ENCODE assay signal across 11 cellular contexts in the genomic region with DNA sequence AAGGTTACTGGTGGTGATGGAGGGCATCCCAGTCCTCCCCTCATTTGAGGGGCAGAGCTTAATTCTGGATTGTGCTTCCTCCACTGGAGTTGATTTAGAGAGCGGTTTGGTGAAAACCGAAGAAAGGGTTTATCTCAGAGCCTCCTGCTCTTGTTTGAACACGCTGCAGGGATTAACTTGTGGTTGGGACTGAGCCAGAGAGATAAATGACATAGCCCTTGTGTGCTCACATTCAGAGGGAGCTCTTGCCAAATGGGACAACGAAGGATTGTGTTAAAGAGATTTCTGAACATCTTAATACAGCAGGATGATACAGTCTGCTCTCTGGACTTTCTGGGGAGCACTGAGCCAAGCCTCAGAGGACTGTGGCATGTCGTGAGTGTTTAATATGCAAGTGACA.
DNase-seq lines count a peak whose midpoint lies in the region; ATAC-seq and TF ChIP-seq lines count a peak whose summit lies in the region.
"Had no signal": no experiment of that assay in that cellular context is flagged by ENCODE, and none has a peak within 500 bp of the region (broad histone marks: within the 10 kb centered on the region; RNA-seq: fewer than 3 reads in every experiment).

No MANE protein-coding gene starts in this region.

- no peak overlapping the region for H3K14ac ChIP-seq in H9 (ENCODE audit: insufficient read depth, low read length)

- no peak overlapping the region for H3K23ac ChIP-seq in H9 (ENCODE audit: insufficient read length, low read depth, low read length)

- peaks cover 0 to 5% of the 10 kb centered on the region in 2 donors for H3K27me3 ChIP-seq in body of pancreas
- H3K27me3 ChIP-seq in right lobe of liver: no peaks in the 10 kb centered on the region
- H3K27me3 ChIP-seq in H9 (ENCODE audit: insufficient read depth, low read length): no peaks in the 10 kb centered on the region
- H3K27me3 ChIP-seq: transverse colon had no signal

- no peaks in the 10 kb centered on the region for H3K23me2 ChIP-seq in H9 (ENCODE audit: insufficient read length, low read depth, low read length, poor library complexity, severe bottlenecking)

- 3 to 19% methylated on average over 4 to 5 of the region's 5 CpGs for WGBS in body of pancreas, 2 donors
- 3% methylated on average over 4 of the region's 5 CpGs for WGBS in right lobe of liver (ENCODE audit: insufficient coverage, low coverage, low lambda C conversion rate, missing lambda C conversion rate)
- WGBS in H9 (ENCODE audit: extremely low coverage, insufficient read length, low lambda C conversion rate): no CpG with 5 or more reads among the region's 5 CpGs

- no peak overlapping the region for H2BK12ac ChIP-seq in H9 (ENCODE audit: insufficient read length, low read depth, low read length)

- TF ChIP-seq POLR2A in body of pancreas (IDR thresholded peaks at IDR 0.05) (no peak), right lobe of liver (IDR thresholded peaks at IDR 0.05) (no peak)

- H3K4me2 ChIP-seq in H9 (ENCODE audit: insufficient read depth, insufficient read length, low read length): no peak overlapping the region

- H3K56ac ChIP-seq in H9 (ENCODE audit: insufficient read length, low read depth, low read length): no peak overlapping the region

- no peak overlapping the region for H3K27ac Mint-ChIP-seq in H9
- H3K27ac Mint-ChIP-seq: CD4-positive, alpha-beta memory T cell had no signal

- peaks cover 4 to 8% of the 10 kb centered on the region in 2 experiments; a peak in 4 of 5 replicates for H3K9me3 Mint-ChIP-seq in H9

- no peaks in the 10 kb centered on the region for H4K20me1 ChIP-seq in H9 (ENCODE audit: control insufficient read depth, insufficient read depth, insufficient read length)

- H3K36me3 Mint-ChIP-seq in H9 (ENCODE audit: insufficient read depth in 1 of 3, low read depth in 3 of 3): peaks cover 0 to 11% (median 4%) of the 10 kb centered on the region in 3 experiments; a peak in 3 of 7 replicates

- no peak overlapping the region for H3T11ph ChIP-seq in H9 (ENCODE audit: low read length)

- H2BK20ac ChIP-seq in H9 (ENCODE audit: low read depth, low read length, poor library complexity, severe bottlenecking): no peak overlapping the region

- no peak overlapping the region for H2BK5ac ChIP-seq in H9 (ENCODE audit: insufficient read length, low read length)

- H3K27ac ChIP-seq in body of pancreas (no peak overlapping the region), right lobe of liver (no peak overlapping the region), H9 (ENCODE audit: insufficient read length, low read depth, low read length) (no peak overlapping the region)

- ATAC-seq in body of pancreas (no peak), right lobe of liver (peak in 3 of 4 donors; percentile 28 to 63 (median 55)), HG03460 (IDR thresholded peaks at IDR 0.05; ENCODE audit: unreplicated experiment) (no peak), omental fat pad (ENCODE audit: low FRiP score) (no peak)

- no peak overlapping the region for H3K4me3 Mint-ChIP-seq in H9
- H3K4me3 Mint-ChIP-seq: CD4-positive, alpha-beta memory T cell had no signal

- H2AFZ ChIP-seq in H9 (ENCODE audit: low read length): no peak overlapping the region

- H3K4me1 Mint-ChIP-seq in H9: peaks cover 12 to 14% of the 10 kb centered on the region in 2 experiments

- no peak overlapping the region for H4K91ac ChIP-seq in H9 (ENCODE audit: insufficient read length, low read depth, low read length)

- H2BK15ac ChIP-seq in H9 (ENCODE audit: low read depth, low read length): no peak overlapping the region

- no peaks in the 10 kb centered on the region for H3K79me2 ChIP-seq in H9 (ENCODE audit: insufficient read depth, low read length)

- no peak overlapping the region for H3K4me3 ChIP-seq in body of pancreas
- H3K4me3 ChIP-seq in right lobe of liver: no peak overlapping the region
- H3K4me3 ChIP-seq: transverse colon had no signal

- H4K5ac ChIP-seq in H9 (ENCODE audit: insufficient read length, low read depth, low read length): no peak overlapping the region

- H3K27me3 Mint-ChIP-seq in H9 (ENCODE audit: low read depth): peaks cover 14% of the 10 kb centered on the region
- H3K27me3 Mint-ChIP-seq: CD4-positive, alpha-beta memory T cell had no signal

- TF ChIP-seq CTCF in body of pancreas (IDR thresholded peaks at IDR 0.05) (no peak), right lobe of liver (IDR thresholded peaks at IDR 0.05) (no peak), omental fat pad (IDR thresholded peaks at IDR 0.05) (no peak), H9 (conservative IDR thresholded peaks at IDR 0.05) (no peak)

- H3K18ac ChIP-seq in H9 (ENCODE audit: insufficient read length, low read depth, low read length): no peak overlapping the region

- H3K79me1 ChIP-seq in H9 (ENCODE audit: insufficient read depth, low read depth, low read length, poor library complexity, severe bottlenecking): no peaks in the 10 kb centered on the region

- H4K8ac ChIP-seq in H9 (replicated peaks; ENCODE audit: insufficient read length, low read depth, low read length): no peak overlapping the region

- no peaks in the 10 kb centered on the region for H3K36me3 ChIP-seq in body of pancreas (replicated peaks in 1 of 2; ENCODE audit: insufficient read depth in 1 of 2, low read depth in 2 of 2)
- H3K36me3 ChIP-seq in right lobe of liver: no peaks in the 10 kb centered on the region
- H3K36me3 ChIP-seq: transverse colon had no signal

- H3K9ac ChIP-seq in H9 (ENCODE audit: extremely low read depth, insufficient read length, low read length): no peak overlapping the region

- peak; percentile 94 for DNase-seq in DMS153 treated with DMSO at 0.1 percent for 48 hours (lab: John Stamatoyannopoulos, UW; ENCODE audit: unreplicated experiment)
- DNase-seq in NCI-H2196 treated with DMSO at 0.1 percent for 48 hours (lab: John Stamatoyannopoulos, UW; ENCODE audit: unreplicated experiment): peak; percentile 18
- peak in 3 of 4 donors; percentile 30 to 50 (median 40) for DNase-seq in body of pancreas
- no peak for DNase-seq in right lobe of liver
- no peak for DNase-seq in omental fat pad (ENCODE audit: low spot score)
- DNase-seq in stimulated activated naive CD4-positive, alpha-beta T cell treated with Interleukin-2 at 50 U/mL for 16 hours (lab: John Stamatoyannopoulos, UW): no peak
- DNase-seq in H9: no peak
- DNase-seq: anterior cingulate cortex; CD4-positive, alpha-beta memory T cell; transverse colon had no signal

- no peak overlapping the region for H2AK5ac ChIP-seq in H9 (ENCODE audit: insufficient read length, low read length)

- intact Hi-C loops in body of pancreas (cut with DNase I) (no loop called here), right lobe of liver (cut with DNase I) (no loop called here)

- no peak overlapping the region for H3K4ac ChIP-seq in H9 (ENCODE audit: low read depth, low read length)

- H2BK120ac ChIP-seq in H9 (ENCODE audit: low read depth, low read length, poor library complexity, severe bottlenecking): no peak overlapping the region

- H3K9me3 ChIP-seq in body of pancreas (peaks cover 0 to 11% (median 0%) of the 10 kb centered on the region in 3 donors), right lobe of liver (no peaks in the 10 kb centered on the region), H9 (ENCODE audit: control insufficient read depth, low read depth, low read length) (no peaks in the 10 kb centered on the region)

- H3K4me1 ChIP-seq in body of pancreas: peaks cover 20% of the 10 kb centered on the region
- H3K4me1 ChIP-seq in right lobe of liver: no peaks in the 10 kb centered on the region
- H3K4me1 ChIP-seq in H9 (ENCODE audit: insufficient read depth, low read length): no peaks in the 10 kb centered on the region; the same call in 1 of the 2 replicates

Comparison
In these comparisons a context has a peak if more than half of its experiments do, and no peak if none do; other contexts are left out.
1. DNase-seq: peak in DMS153 treated with DMSO at 0.1 percent for 48 hours (single experiment), NCI-H2196 treated with DMSO at 0.1 percent for 48 hours (single experiment) and body of pancreas (3 of 4); none in right lobe of liver (0 of 3), omental fat pad (single experiment), stimulated activated naive CD4-positive, alpha-beta T cell treated with Interleukin-2 at 50 U/mL for 16 hours (single experiment) and H9 (single experiment).
2. ATAC-seq: peak in right lobe of liver (3 of 4); none in body of pancreas (single experiment), HG03460 (single experiment) and omental fat pad (single experiment).